Comparison of ENCODE assay signal across 8 cellular contexts in the genomic region with DNA sequence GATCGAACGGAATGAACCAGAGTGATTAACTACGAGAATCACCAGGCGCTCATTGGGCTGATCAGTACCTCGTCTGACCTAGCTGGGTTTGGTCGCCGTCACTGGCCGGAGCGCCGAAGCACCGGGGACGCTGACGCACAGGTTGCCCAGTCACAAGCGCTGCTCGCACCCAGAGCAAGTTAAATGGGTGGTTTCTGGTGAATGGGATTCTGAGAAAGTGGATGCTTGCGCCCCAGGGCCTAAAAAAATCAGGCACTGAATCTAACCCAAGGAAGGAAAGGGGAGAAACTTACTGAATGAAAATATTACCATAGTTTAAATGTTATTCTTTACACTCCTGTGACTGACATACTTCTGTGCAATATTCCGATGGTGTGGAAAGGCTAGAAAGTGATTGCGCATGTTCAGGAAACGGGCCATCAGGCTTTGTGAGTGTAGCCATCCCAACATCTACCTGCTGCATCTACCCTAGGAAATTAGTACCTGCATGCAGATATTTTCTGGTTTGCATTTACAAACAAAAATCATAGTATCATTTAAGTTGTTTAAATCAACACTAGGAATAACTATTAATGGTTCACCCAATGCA. TPM values are rescaled to one million over a fixed set of nuclear protein-coding genes. Genes with fewer than 3 reads are reported as not detected.
DNase-seq lines count a peak whose midpoint lies in the region; ATAC-seq, FAIRE-seq and TF ChIP-seq lines count a peak whose summit lies in the region.

No MANE protein-coding gene starts in this region.

- TF ChIP-seq POLR2A in Peyer's patch (IDR thresholded peaks at IDR 0.05) (no peak), endothelial cell of umbilical vein (IDR thresholded peaks at IDR 0.05; ENCODE audit: low read depth, low read length) (no peak)

- dilution Hi-C loops in endothelial cell of umbilical vein (cut with MboI; ENCODE audit: extremely low pct_ligation_motif_present, low sequenced_read_pairs): no loop called here

- POLR2A ChIA-PET in endothelial cell of umbilical vein (lab: Charles Lee): no interaction called here
- POLR2A ChIA-PET in naive thymus-derived CD4-positive, alpha-beta T cell (lab: Charles Lee): no interaction called here

- H3K9me3 Mint-ChIP-seq in Calu3 (ENCODE audit: low read depth, unreplicated experiment): no peaks in the 10 kb centered on the region
- peaks cover 0 to 4% (median 0%) of the 10 kb centered on the region in 11 donors for H3K9me3 Mint-ChIP-seq in naive thymus-derived CD4-positive, alpha-beta T cell

- no peaks in the 10 kb centered on the region for H3K36me3 ChIP-seq in Peyer's patch
- H3K36me3 ChIP-seq in endothelial cell of umbilical vein (ENCODE audit: control insufficient read depth in 2 of 2, extremely low read depth in 1 of 2, insufficient read depth in 2 of 2, low read length in 2 of 2): no peaks in the 10 kb centered on the region
- H3K36me3 ChIP-seq in naive thymus-derived CD4-positive, alpha-beta T cell (ENCODE audit: control insufficient read depth in 2 of 3, insufficient read depth in 3 of 3, low read length in 3 of 3): no peaks in the 10 kb centered on the region

- FAIRE-seq in endothelial cell of umbilical vein (lab: Jason Lieb, UNC): peak; percentile 68

- H2AFZ ChIP-seq in endothelial cell of umbilical vein (ENCODE audit: low read depth, low read length): peak overlapping the region; percentile 99

- peak; percentile 24 for DNase-seq in Calu3
- peak; percentile 33 for DNase-seq in H4 (ENCODE audit: low spot score)
- no peak for DNase-seq in Peyer's patch
- peak; percentile 53 for DNase-seq in endothelial cell of umbilical vein (ENCODE audit: low read depth, low spot score)
- no peak for DNase-seq in naive thymus-derived CD4-positive, alpha-beta T cell
- DNase-seq in NCI-H2171 treated with DMSO at 0.1 percent for 48 hours (lab: John Stamatoyannopoulos, UW): no peak
- DNase-seq in stimulated activated CD4-positive, alpha-beta T cell treated with anti-CD3 and anti-CD28 coated beads, Interleukin-4, amount 100 ng/mL, for 24 hours: no peak

- H3K36me3 Mint-ChIP-seq in Calu3 (ENCODE audit: insufficient read depth, unreplicated experiment): peaks cover 6% of the 10 kb centered on the region
- H3K36me3 Mint-ChIP-seq in naive thymus-derived CD4-positive, alpha-beta T cell: peaks cover 0 to 2% (median 0%) of the 10 kb centered on the region in 5 donors

- H3K27me3 ChIP-seq in Peyer's patch (no peaks in the 10 kb centered on the region), endothelial cell of umbilical vein (ENCODE audit: control insufficient read depth in 2 of 2, insufficient read depth in 2 of 2, low read length in 2 of 2) (no peaks in the 10 kb centered on the region)
- no peaks in the 10 kb centered on the region for H3K27me3 ChIP-seq in naive thymus-derived CD4-positive, alpha-beta T cell (ENCODE audit: control insufficient read depth in 2 of 2, insufficient read depth in 2 of 2, low read length in 2 of 2)

- H3K4me1 ChIP-seq in Peyer's patch (peaks cover 0 to 8% (median 2%) of the 10 kb centered on the region in 4 donors), endothelial cell of umbilical vein (ENCODE audit: control insufficient read depth, extremely low read depth, insufficient read depth, low read length) (peaks cover 12% of the 10 kb centered on the region)
- H3K4me1 ChIP-seq in naive thymus-derived CD4-positive, alpha-beta T cell (ENCODE audit: control insufficient read depth in 2 of 2, insufficient read depth in 2 of 2, low read length in 2 of 2): peaks cover 0 to 5% of the 10 kb centered on the region in 2 donors

- BruUV-seq in Calu3 (replicated peaks; lab: Mats Ljungman, UMichigan) (no TSS peak), endothelial cell of umbilical vein (replicated peaks; lab: Mats Ljungman, UMichigan) (no TSS peak)

- H3K4me1 Mint-ChIP-seq in Calu3 (ENCODE audit: low read depth, unreplicated experiment): no peaks in the 10 kb centered on the region
- H3K4me1 Mint-ChIP-seq in naive thymus-derived CD4-positive, alpha-beta T cell: peaks cover 6 to 16% (median 14%) of the 10 kb centered on the region in 7 donors

- H3K9ac ChIP-seq in endothelial cell of umbilical vein (replicated peaks; ENCODE audit: extremely low read depth, insufficient read depth, low read length): peak overlapping the region; percentile 51

- peak overlapping the region; percentile 63 for H3K4me3 Mint-ChIP-seq in Calu3 (ENCODE audit: low read depth, unreplicated experiment)
- peak overlapping the region; percentile 51 to 79 (median 66) for H3K4me3 Mint-ChIP-seq in naive thymus-derived CD4-positive, alpha-beta T cell

- peaks cover 13% of the 10 kb centered on the region for H3K27me3 Mint-ChIP-seq in Calu3 (ENCODE audit: unreplicated experiment)
- H3K27me3 Mint-ChIP-seq in naive thymus-derived CD4-positive, alpha-beta T cell: peaks cover 16 to 27% (median 20%) of the 10 kb centered on the region in 5 donors

- H3K9me1 ChIP-seq in endothelial cell of umbilical vein (replicated peaks; ENCODE audit: control insufficient read depth, extremely low read depth, insufficient read depth, low read length): no peaks in the 10 kb centered on the region

- no peaks in the 10 kb centered on the region for H4K20me1 ChIP-seq in endothelial cell of umbilical vein (replicated peaks; ENCODE audit: control insufficient read depth, extremely low read depth, insufficient read depth, low read length)

- peak overlapping the region; percentile 44 to 67 (median 56) for H3K4me3 ChIP-seq in Peyer's patch
- H3K4me3 ChIP-seq in endothelial cell of umbilical vein (replicated peaks in 1 of 3; ENCODE audit: insufficient read depth in 1 of 3, low read depth in 1 of 3, low read length in 3 of 3): peak overlapping the region; percentile 48 to 74 (median 52)
- H3K4me3 ChIP-seq in naive thymus-derived CD4-positive, alpha-beta T cell (ENCODE audit: low read length): peak overlapping the region; percentile 52

- H3K79me2 ChIP-seq in endothelial cell of umbilical vein (ENCODE audit: control insufficient read depth, insufficient read depth, low read length): no peaks in the 10 kb centered on the region

- CTCF ChIA-PET in Calu3 (lab: Charles Lee) (interaction anchor here (1.0 kb wide), 1 partner anchor 126 kb away, joined by 3 read pairs; no protein-coding TSS in a partner anchor), endothelial cell of umbilical vein (lab: Charles Lee) (interaction anchor here (1.0 to 2.0 kb wide), 4 partner anchors 10 to 356 kb away, joined by 3 to 5 read pairs (median 4); no protein-coding TSS in a partner anchor)
- CTCF ChIA-PET in naive thymus-derived CD4-positive, alpha-beta T cell (lab: Charles Lee): no interaction called here

- TF ChIP-seq CTCF in Calu3 (IDR thresholded peaks at IDR 0.05; ENCODE audit: unreplicated experiment): no peak
- no peak for TF ChIP-seq CTCF in Peyer's patch (IDR thresholded peaks at IDR 0.05)
- no peak for TF ChIP-seq CTCF in endothelial cell of umbilical vein (IDR thresholded peaks at IDR 0.05; ENCODE audit: extremely low read depth in 1 of 2, insufficient read depth in 1 of 2, low read depth in 1 of 2, low read length in 2 of 2)

- no peak overlapping the region for H3K27ac Mint-ChIP-seq in Calu3 (ENCODE audit: unreplicated experiment)
- no peak overlapping the region for H3K27ac Mint-ChIP-seq in naive thymus-derived CD4-positive, alpha-beta T cell

- H3K4me2 ChIP-seq in endothelial cell of umbilical vein (ENCODE audit: insufficient read depth, low read length): peak overlapping the region; percentile 62

- H3K9me3 ChIP-seq in Peyer's patch (no peaks in the 10 kb centered on the region), endothelial cell of umbilical vein (replicated peaks; ENCODE audit: control insufficient read depth, insufficient read depth, low read length) (no peaks in the 10 kb centered on the region)
- H3K9me3 ChIP-seq in naive thymus-derived CD4-positive, alpha-beta T cell (ENCODE audit: control insufficient read depth in 2 of 3, low read length in 3 of 3): no peaks in the 10 kb centered on the region

- ATAC-seq in naive thymus-derived CD4-positive, alpha-beta T cell: no peak
- no peak for ATAC-seq in HG03521 (IDR thresholded peaks at IDR 0.05; ENCODE audit: unreplicated experiment)

- H3K27ac ChIP-seq in Peyer's patch: peak overlapping the region in 3 of 4 donors; percentile 70 to 84 (median 83)
- peak overlapping the region; percentile 19 for H3K27ac ChIP-seq in endothelial cell of umbilical vein (ENCODE audit: insufficient read depth, low read depth, low read length)
- H3K27ac ChIP-seq in naive thymus-derived CD4-positive, alpha-beta T cell (ENCODE audit: low read depth, low read length): no peak overlapping the region

- intact Hi-C loops in Calu3 (cut with micrococcal nuclease; ENCODE audit: unreplicated experiment) (no loop called here), endothelial cell of umbilical vein (cut with micrococcal nuclease) (loop anchor here (2.0 to 5.0 kb wide), 3 partner anchors 46 to 92 kb away; no protein-coding TSS in a partner anchor)
- intact Hi-C loops in naive thymus-derived CD4-positive, alpha-beta T cell (cut with micrococcal nuclease): no loop called here

TF ChIP-seq in endothelial cell of umbilical vein, 7 proteins besides CTCF, POLR2A, EP300 and RAD21 (continues in another document):
- TF ChIP-seq FOS (IDR thresholded peaks at IDR 0.05; ENCODE audit: borderline replicate concordance, insufficient read depth, low read length): no peak
- TF ChIP-seq MYC (IDR thresholded peaks at IDR 0.05; ENCODE audit: low read depth, low read length): no peak
- TF ChIP-seq JUN (IDR thresholded peaks at IDR 0.05; ENCODE audit: borderline replicate concordance, insufficient read depth, insufficient read length, low read depth): no peak
- TF ChIP-seq POLR2AphosphoS5 (IDR thresholded peaks at IDR 0.05; ENCODE audit: insufficient read depth, low read depth, low read length): no peak
- no peak for TF ChIP-seq EZH2 (IDR thresholded peaks at IDR 0.05; ENCODE audit: borderline replicate concordance, low read depth, low read length, severe bottlenecking)

RNA-seq across cellular contexts. Expression of a gene that starts 0.8 kb away (rescaled TPM):
- total RNA-seq in Calu3 (2022): 0.24 and 0.44 TPM in 2 replicates
- 14.9 and 15.9 TPM in 2 replicates for total RNA-seq in H4 (2014; rRNA removed; shearing (Covaris generic))
- 100 to 1,000 TPM in 3 of 4 donors, 10 to 100 TPM in 1; 17.3 to 272 (median 125) TPM for total RNA-seq in Peyer's patch
- total RNA-seq in endothelial cell of umbilical vein: 5.0 and 6.4 TPM in 2 replicates
- polyA plus RNA-seq in endothelial cell of umbilical vein: 2.9 and 3.4 TPM in 2 replicates
- 1.9 and 2.4 TPM in 2 replicates for polyA plus RNA-seq in endothelial cell of umbilical vein (2011; cell fraction: cytosol; rRNA removed)
- polyA plus RNA-seq in endothelial cell of umbilical vein (2011; cell fraction: nucleus; rRNA removed): 1.9 and 2.0 TPM in 2 replicates
- 1.1 and 1.5 TPM in 2 replicates for polyA plus RNA-seq in endothelial cell of umbilical vein (2012)
- polyA minus RNA-seq in endothelial cell of umbilical vein: 4.6 and 5.2 TPM in 2 replicates
- polyA minus RNA-seq in endothelial cell of umbilical vein (2011; cell fraction: cytosol; rRNA and poly(A)+ RNA removed): 3.2 TPM
- polyA minus RNA-seq in endothelial cell of umbilical vein (2011; cell fraction: nucleus; rRNA and poly(A)+ RNA removed): 2.3 and 3.4 TPM in 2 replicates
- under 1 TPM in 3 of 5 experiments, not detected in 2; 0.27 to 0.67 (median 0.65) TPM for total RNA-seq in naive thymus-derived CD4-positive, alpha-beta T cell
- under 1 TPM in 1 of 2 donors, not detected in 1; 0.26 TPM for polyA plus RNA-seq in naive thymus-derived CD4-positive, alpha-beta T cell

Comparison
In these comparisons a context has a peak if more than half of its experiments do, and no peak if none do; other contexts are left out.
1. DNase-seq: peak in Calu3 (single experiment), H4 (single experiment) and endothelial cell of umbilical vein (single experiment); none in Peyer's patch (0 of 3), naive thymus-derived CD4-positive, alpha-beta T cell (0 of 9), NCI-H2171 treated with DMSO at 0.1 percent for 48 hours (single experiment) and stimulated activated CD4-positive, alpha-beta T cell treated with anti-CD3 and anti-CD28 coated beads, Interleukin-4, amount 100 ng/mL, for 24 hours (single experiment).
2. Peak in every context shown above with its lines, with median percentiles within 50 percentile points of each other: H3K4me3 ChIP-seq.